In the genomic region with DNA sequence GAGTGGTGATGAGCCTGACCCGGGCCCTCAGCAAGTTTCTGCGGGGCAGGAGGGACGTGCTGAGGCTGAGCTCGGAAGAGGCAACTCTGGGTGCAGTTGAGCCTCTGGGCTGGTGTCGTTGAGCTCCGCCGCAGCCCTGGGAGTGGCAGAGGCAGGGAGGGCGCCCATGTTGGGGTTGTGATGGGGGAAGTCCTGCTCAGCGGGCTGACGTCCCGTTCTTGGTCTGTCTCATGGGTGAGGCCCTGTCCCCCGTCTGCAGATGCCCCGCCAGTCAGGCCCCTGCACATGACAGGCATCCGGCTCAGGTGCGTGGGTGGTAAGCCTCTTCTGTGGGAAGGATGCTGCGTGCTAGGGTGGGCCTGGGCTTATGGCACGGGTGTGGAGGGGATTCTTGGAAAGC, we compare ENCODE assay signal across 8 cellular contexts.
DNase-seq lines count a peak whose midpoint lies in the region; ATAC-seq and TF ChIP-seq lines count a peak whose summit lies in the region.

No MANE protein-coding gene starts in this region.

- no peaks in the 10 kb centered on the region for H3K36me3 Mint-ChIP-seq in CD4-positive, CD25-positive, alpha-beta regulatory T cell
- H3K36me3 Mint-ChIP-seq in H9 (ENCODE audit: insufficient read depth in 1 of 3, low read depth in 3 of 3): peaks cover 0 to 4% (median 4%) of the 10 kb centered on the region in 3 experiments; a peak in 3 of 7 replicates

- TF ChIP-seq CTCF in H9 (conservative IDR thresholded peaks at IDR 0.05) (no peak), liver (IDR thresholded peaks at IDR 0.05; ENCODE audit: low read depth, low read length, missing input control) (no peak), coronary artery (IDR thresholded peaks at IDR 0.05) (no peak)

- no peak overlapping the region; the same call in 1 of the 2 replicates for H3K14ac ChIP-seq in H9 (ENCODE audit: insufficient read depth, low read length)

- H3K36me3 ChIP-seq in CD4-positive, CD25-positive, alpha-beta regulatory T cell (ENCODE audit: control insufficient read depth, insufficient read depth, low read length): no peaks in the 10 kb centered on the region
- H3K36me3 ChIP-seq in liver (ENCODE audit: control insufficient read depth in 4 of 4, insufficient read depth in 3 of 4, low read depth in 1 of 4, low read length in 3 of 4): peaks cover 0 to 9% (median 1%) of the 10 kb centered on the region in 4 donors

- DNase-seq in CD4-positive, CD25-positive, alpha-beta regulatory T cell: peak; percentile 59 to 80 (median 73)
- no peak for DNase-seq in H9
- DNase-seq in activated CD4-positive, alpha-beta T cell treated with anti-CD3 and anti-CD28 coated beads for 4 hours: peak; percentile 62 to 73
- DNase-seq in inferior parietal cortex (ENCODE audit: extremely low spot score): no peak
- DNase-seq in coronary artery (ENCODE audit: low spot score): no peak
- no peak for DNase-seq in NCI-H1092 treated with DMSO at 0.1 percent for 48 hours (lab: John Stamatoyannopoulos, UW)
- DNase-seq in kidney glomerular epithelial cell (lab: John Stamatoyannopoulos, UW): no peak

- H3K27me3 Mint-ChIP-seq in CD4-positive, CD25-positive, alpha-beta regulatory T cell: no peaks in the 10 kb centered on the region
- H3K27me3 Mint-ChIP-seq in H9 (ENCODE audit: low read depth): no peaks in the 10 kb centered on the region

- H3K79me1 ChIP-seq in H9 (ENCODE audit: insufficient read depth, low read depth, low read length, poor library complexity, severe bottlenecking): no peaks in the 10 kb centered on the region

- H2AFZ ChIP-seq in H9 (ENCODE audit: low read length): no peak overlapping the region

- no peak overlapping the region for H4K8ac ChIP-seq in H9 (replicated peaks; ENCODE audit: insufficient read length, low read depth, low read length)

- H3K9me3 Mint-ChIP-seq in CD4-positive, CD25-positive, alpha-beta regulatory T cell: peaks cover 0 to 6% (median 1%) of the 10 kb centered on the region in 7 donors
- peaks cover 0 to 3% of the 10 kb centered on the region in 2 experiments; a peak in 2 of 5 replicates for H3K9me3 Mint-ChIP-seq in H9

- no peak overlapping the region for H2BK20ac ChIP-seq in H9 (ENCODE audit: low read depth, low read length, poor library complexity, severe bottlenecking)

- H3K23ac ChIP-seq in H9 (ENCODE audit: insufficient read length, low read depth, low read length): no peak overlapping the region

- no peak overlapping the region for H3T11ph ChIP-seq in H9 (ENCODE audit: low read length)

- peak overlapping the region; percentile 78 to 85 (median 82) for H3K4me3 Mint-ChIP-seq in CD4-positive, CD25-positive, alpha-beta regulatory T cell
- H3K4me3 Mint-ChIP-seq in H9: no peak overlapping the region

- no peak overlapping the region for H2BK12ac ChIP-seq in H9 (ENCODE audit: insufficient read length, low read depth, low read length)

- H3K56ac ChIP-seq in H9 (ENCODE audit: insufficient read length, low read depth, low read length): no peak overlapping the region

- H3K27ac Mint-ChIP-seq in CD4-positive, CD25-positive, alpha-beta regulatory T cell: peak overlapping the region; percentile 95 to 98 (median 97)
- H3K27ac Mint-ChIP-seq in H9: peak overlapping the region in 2 of 3 experiments; percentile 66 to 70; a peak in 3 of 7 replicates

- H3K4me1 ChIP-seq in CD4-positive, CD25-positive, alpha-beta regulatory T cell (ENCODE audit: control insufficient read depth, insufficient read depth, low read length, poor library complexity, severe bottlenecking): peaks cover 59% of the 10 kb centered on the region
- H3K4me1 ChIP-seq in H9 (ENCODE audit: insufficient read depth, low read length): no peaks in the 10 kb centered on the region
- peaks cover 43 to 89% (median 74%) of the 10 kb centered on the region in 4 donors for H3K4me1 ChIP-seq in liver (ENCODE audit: control insufficient read depth in 4 of 4, insufficient read depth in 4 of 4, low read length in 3 of 4)

- no peak overlapping the region for H4K5ac ChIP-seq in H9 (ENCODE audit: insufficient read length, low read depth, low read length)

- no peak overlapping the region for H2BK120ac ChIP-seq in H9 (ENCODE audit: low read depth, low read length, poor library complexity, severe bottlenecking)

- H3K9ac ChIP-seq in H9 (ENCODE audit: extremely low read depth, insufficient read length, low read length) (no peak overlapping the region), liver (ENCODE audit: low read depth in 1 of 2, low read length in 2 of 2) (no peak overlapping the region)

- no peak overlapping the region for H2BK15ac ChIP-seq in H9 (ENCODE audit: low read depth, low read length)

- H3K4me3 ChIP-seq in CD4-positive, CD25-positive, alpha-beta regulatory T cell (ENCODE audit: low read depth, low read length): no peak overlapping the region
- H3K4me3 ChIP-seq in liver (ENCODE audit: low read depth in 1 of 3, low read length in 3 of 3) (no peak overlapping the region), coronary artery (no peak overlapping the region)

- WGBS in H9 (ENCODE audit: extremely low coverage, insufficient read length, low lambda C conversion rate): no CpG with 5 or more reads among the region's 17 CpGs
- 83% methylated on average over 17 of the region's 17 CpGs for WGBS in liver

- H4K20me1 ChIP-seq in H9 (ENCODE audit: control insufficient read depth, insufficient read depth, insufficient read length): no peaks in the 10 kb centered on the region

- H3K4me1 Mint-ChIP-seq in CD4-positive, CD25-positive, alpha-beta regulatory T cell: peaks cover 0 to 53% (median 27%) of the 10 kb centered on the region in 4 donors
- H3K4me1 Mint-ChIP-seq in H9: peaks cover 0 to 5% of the 10 kb centered on the region in 2 experiments; a peak in 1 of 4 replicates

- TF ChIP-seq RAD21 in liver (IDR thresholded peaks at IDR 0.05): no peak

- H4K91ac ChIP-seq in H9 (ENCODE audit: insufficient read length, low read depth, low read length): no peak overlapping the region

- no peak overlapping the region for H3K4ac ChIP-seq in H9 (ENCODE audit: low read depth, low read length)

- ATAC-seq in CD4-positive, CD25-positive, alpha-beta regulatory T cell (ENCODE audit: low read depth in 2 of 2): peak; percentile 46 to 54

- no peaks in the 10 kb centered on the region for H3K27me3 ChIP-seq in CD4-positive, CD25-positive, alpha-beta regulatory T cell (ENCODE audit: control insufficient read depth, insufficient read depth, low read length)
- no peaks in the 10 kb centered on the region for H3K27me3 ChIP-seq in H9 (ENCODE audit: insufficient read depth, low read length)
- H3K27me3 ChIP-seq in liver (ENCODE audit: control insufficient read depth in 4 of 4, insufficient read depth in 4 of 4, low read length in 3 of 4): no peaks in the 10 kb centered on the region

- no peak overlapping the region for H3K4me2 ChIP-seq in H9 (ENCODE audit: insufficient read depth, insufficient read length, low read length)

- H3K23me2 ChIP-seq in H9 (ENCODE audit: insufficient read length, low read depth, low read length, poor library complexity, severe bottlenecking): no peaks in the 10 kb centered on the region

- H3K9me3 ChIP-seq in CD4-positive, CD25-positive, alpha-beta regulatory T cell (ENCODE audit: control insufficient read depth in 2 of 2, low read length in 2 of 2): no peaks in the 10 kb centered on the region
- no peaks in the 10 kb centered on the region for H3K9me3 ChIP-seq in H9 (ENCODE audit: control insufficient read depth, low read depth, low read length)
- H3K9me3 ChIP-seq in liver (ENCODE audit: control insufficient read depth in 4 of 4, low read length in 3 of 4): no peaks in the 10 kb centered on the region

- peak overlapping the region; percentile 98 for H3K27ac ChIP-seq in CD4-positive, CD25-positive, alpha-beta regulatory T cell (ENCODE audit: insufficient read depth, low read length, poor library complexity, severe bottlenecking)
- H3K27ac ChIP-seq in H9 (ENCODE audit: insufficient read length, low read depth, low read length) (no peak overlapping the region), liver (ENCODE audit: low read depth in 1 of 2, low read length in 2 of 2) (peak overlapping the region; percentile 76 to 79), coronary artery (no peak overlapping the region)

- H3K79me2 ChIP-seq in H9 (ENCODE audit: insufficient read depth, low read length): peaks cover 6% of the 10 kb centered on the region; the same call in 1 of the 2 replicates

- H3K18ac ChIP-seq in H9 (ENCODE audit: insufficient read length, low read depth, low read length): no peak overlapping the region

- H2AK5ac ChIP-seq in H9 (ENCODE audit: insufficient read length, low read length): no peak overlapping the region

- no peak overlapping the region for H2BK5ac ChIP-seq in H9 (ENCODE audit: insufficient read length, low read length)

TF ChIP-seq in liver, 16 proteins besides CTCF, POLR2A, EP300 and RAD21 (continues in another document):
- TF ChIP-seq TAF1 (conservative IDR thresholded peaks at IDR 0.05) (no peak), GABPA (IDR thresholded peaks at IDR 0.05 in 1 of 2, conservative IDR thresholded peaks at IDR 0.05 in 1 of 2) (no peak), EGR1 (IDR thresholded peaks at IDR 0.05; ENCODE audit: low read depth in 2 of 2) (no peak), NR2F2 (IDR thresholded peaks at IDR 0.05) (no peak), FOXA2 (IDR thresholded peaks at IDR 0.05) (no peak), FOXA1 (IDR thresholded peaks at IDR 0.05) (no peak)
- TF ChIP-seq, protein P1, sequence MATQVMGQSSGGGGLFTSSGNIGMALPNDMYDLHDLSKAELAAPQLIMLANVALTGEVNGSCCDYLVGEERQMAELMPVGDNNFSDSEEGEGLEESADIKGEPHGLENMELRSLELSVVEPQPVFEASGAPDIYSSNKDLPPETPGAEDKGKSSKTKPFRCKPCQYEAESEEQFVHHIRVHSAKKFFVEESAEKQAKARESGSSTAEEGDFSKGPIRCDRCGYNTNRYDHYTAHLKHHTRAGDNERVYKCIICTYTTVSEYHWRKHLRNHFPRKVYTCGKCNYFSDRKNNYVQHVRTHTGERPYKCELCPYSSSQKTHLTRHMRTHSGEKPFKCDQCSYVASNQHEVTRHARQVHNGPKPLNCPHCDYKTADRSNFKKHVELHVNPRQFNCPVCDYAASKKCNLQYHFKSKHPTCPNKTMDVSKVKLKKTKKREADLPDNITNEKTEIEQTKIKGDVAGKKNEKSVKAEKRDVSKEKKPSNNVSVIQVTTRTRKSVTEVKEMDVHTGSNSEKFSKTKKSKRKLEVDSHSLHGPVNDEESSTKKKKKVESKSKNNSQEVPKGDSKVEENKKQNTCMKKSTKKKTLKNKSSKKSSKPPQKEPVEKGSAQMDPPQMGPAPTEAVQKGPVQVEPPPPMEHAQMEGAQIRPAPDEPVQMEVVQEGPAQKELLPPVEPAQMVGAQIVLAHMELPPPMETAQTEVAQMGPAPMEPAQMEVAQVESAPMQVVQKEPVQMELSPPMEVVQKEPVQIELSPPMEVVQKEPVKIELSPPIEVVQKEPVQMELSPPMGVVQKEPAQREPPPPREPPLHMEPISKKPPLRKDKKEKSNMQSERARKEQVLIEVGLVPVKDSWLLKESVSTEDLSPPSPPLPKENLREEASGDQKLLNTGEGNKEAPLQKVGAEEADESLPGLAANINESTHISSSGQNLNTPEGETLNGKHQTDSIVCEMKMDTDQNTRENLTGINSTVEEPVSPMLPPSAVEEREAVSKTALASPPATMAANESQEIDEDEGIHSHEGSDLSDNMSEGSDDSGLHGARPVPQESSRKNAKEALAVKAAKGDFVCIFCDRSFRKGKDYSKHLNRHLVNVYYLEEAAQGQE (IDR thresholded peaks at IDR 0.05): no peak

Comparison
In these comparisons a context has a peak if more than half of its experiments do, and no peak if none do; other contexts are left out.
1. DNase-seq: peak in CD4-positive, CD25-positive, alpha-beta regulatory T cell (3 of 3) and activated CD4-positive, alpha-beta T cell treated with anti-CD3 and anti-CD28 coated beads for 4 hours (2 of 2); none in H9 (single experiment), inferior parietal cortex (single experiment), coronary artery (single experiment), NCI-H1092 treated with DMSO at 0.1 percent for 48 hours (single experiment) and kidney glomerular epithelial cell (single experiment).
2. H3K27ac ChIP-seq: peak in CD4-positive, CD25-positive, alpha-beta regulatory T cell (single experiment) and liver (2 of 2); none in H9 (single experiment) and coronary artery (0 of 2).
3. H3K4me3 Mint-ChIP-seq: peak in CD4-positive, CD25-positive, alpha-beta regulatory T cell (4 of 4); none in H9 (0 of 2).